9 cellular contexts compared by ENCODE assay signal in genomic region chr16:86568677-86569623, GRCh38. TPM values are rescaled to one million over a fixed set of nuclear protein-coding genes. Genes with fewer than 3 reads are reported as not detected.
A peak's percentile ranks its signal among the peaks of the same experiment; 100 is the strongest.
DNase-seq lines count a peak whose midpoint lies in the region; TF ChIP-seq lines count a peak whose summit lies in the region.
"Had no signal": no experiment of that assay in that cellular context is flagged by ENCODE, and none has a peak within 500 bp of the region (broad histone marks: within the 10 kb centered on the region; RNA-seq: fewer than 3 reads in every experiment).

No MANE protein-coding gene starts in this region.

- DNase-seq in HFF-Myc (ENCODE audit: extremely low read depth, low read depth): no peak
- DNase-seq in astrocyte of the hippocampus (ENCODE audit: low read depth, low spot score): peak; percentile 38
- DNase-seq in lower leg skin (ENCODE audit: low spot score in 2 of 2): no peak
- DNase-seq in stimulated activated CD8-positive, alpha-beta memory T cell treated with anti-CD3 and anti-CD28 coated beads, Interleukin-4, amount 100 ng/mL, for 48 hours: no peak
- DNase-seq in DMS79 (lab: John Stamatoyannopoulos, UW): no peak
- DNase-seq: NCI-H748 treated with DMSO at 0.1 percent for 48 hours, right lobe of liver had no signal

- intact Hi-C loops in lower leg skin (cut with DNase I; ENCODE audit: low total_unique reads): loop anchor here (5.0 kb wide), 1 partner anchor 708 kb away; no protein-coding TSS in a partner anchor

- H3K27me3 ChIP-seq in iPS-15b (ENCODE audit: control insufficient read depth, insufficient read depth, low read length): peaks cover 91% of the 10 kb centered on the region
- no peaks in the 10 kb centered on the region for H3K27me3 ChIP-seq in skeletal muscle satellite cell (ENCODE audit: control insufficient read depth, insufficient read depth, low read length)

- H3K4me1 ChIP-seq in iPS-15b (ENCODE audit: control insufficient read depth, insufficient read depth, low read length) (peaks cover 9% of the 10 kb centered on the region), skeletal muscle satellite cell (ENCODE audit: control insufficient read depth, insufficient read depth, low read length) (peaks cover 52% of the 10 kb centered on the region)

- no peaks in the 10 kb centered on the region for H3K9me3 ChIP-seq in iPS-15b (ENCODE audit: control insufficient read depth, insufficient read depth, low read length)
- H3K9me3 ChIP-seq in skeletal muscle satellite cell (replicated peaks; ENCODE audit: low read length): no peaks in the 10 kb centered on the region
- H3K9me3 ChIP-seq: right lobe of liver had no signal

- TF ChIP-seq POLR2A in lower leg skin (IDR thresholded peaks at IDR 0.05): no peak

- WGBS in lower leg skin, 2 donors: 9 to 11% methylated on average over 29 to 30 of the region's 33 CpGs

- TF ChIP-seq CTCF in HFF-Myc (IDR thresholded peaks at IDR 0.05; ENCODE audit: low read depth, low read length, missing control alignments) (no peak), lower leg skin (IDR thresholded peaks at IDR 0.05) (no peak)

- H3K36me3 ChIP-seq in iPS-15b (ENCODE audit: control insufficient read depth, insufficient read depth, low read length) (no peaks in the 10 kb centered on the region), skeletal muscle satellite cell (ENCODE audit: insufficient read depth, low read length) (peaks cover 54% of the 10 kb centered on the region)
- H3K36me3 ChIP-seq: right lobe of liver had no signal

- H3K9ac ChIP-seq in iPS-15b (ENCODE audit: low read depth, low read length) (no peak overlapping the region), skeletal muscle satellite cell (ENCODE audit: low read depth, low read length) (peak overlapping the region; percentile 98)

- peak overlapping the region; percentile 90 for H3K4me2 ChIP-seq in skeletal muscle satellite cell (ENCODE audit: low read length)

- H3K4me3 ChIP-seq in HFF-Myc (replicated peaks; ENCODE audit: low read depth, low read length) (peak overlapping the region; percentile 71), iPS-15b (ENCODE audit: low read depth, low read length) (peak overlapping the region; percentile 35), skeletal muscle satellite cell (ENCODE audit: low read length) (peak overlapping the region; percentile 90), lower leg skin (ENCODE audit: low read depth, poor library complexity, severe bottlenecking) (no peak overlapping the region)
- H3K4me3 ChIP-seq: right lobe of liver had no signal

RNA-seq across cellular contexts. Expression of gene FOXC2, which starts 2.3 kb away (rescaled TPM):
- 3.0 and 3.5 TPM in 2 replicates for total RNA-seq in skeletal muscle satellite cell (2012; rRNA removed)
- total RNA-seq in lower leg skin: under 1 TPM in 3 of 4 donors, not detected in 1; 0.16 to 0.32 (median 0.17) TPM

RNA-seq across cellular contexts. Expression of gene FOXL1, which starts 9.4 kb away (rescaled TPM):
- total RNA-seq in skeletal muscle satellite cell (2012; rRNA removed): 23.1 and 24.9 TPM in 2 replicates
- total RNA-seq in lower leg skin: under 1 TPM in 2 of 4 donors, not detected in 2; 0.23 to 0.49 TPM

RNA-seq across cellular contexts. Expression of gene MTHFSD, which starts 13.9 kb away (rescaled TPM):
- total RNA-seq in skeletal muscle satellite cell (2012; rRNA removed): 11.9 and 13.3 TPM in 2 replicates
- total RNA-seq in lower leg skin: 10 to 100 TPM; 14.5 to 34.8 (median 25.5) TPM

RNA-seq across cellular contexts. Expression of gene FOXF1, which starts 58.6 kb away (rescaled TPM):
- under 0.01 and 0.22 TPM in 2 replicates for total RNA-seq in skeletal muscle satellite cell (2012; rRNA removed)
- under 1 TPM in 2 of 4 donors, not detected in 2; 0.10 to 0.45 TPM for total RNA-seq in lower leg skin
